Comparison of ENCODE assay signal across 13 cellular contexts in genomic region chr16:57884655-57885133, GRCh38.
"Had no signal": no experiment of that assay in that cellular context is flagged by ENCODE, and none has a peak within 500 bp of the region (broad histone marks: within the 10 kb centered on the region; RNA-seq: fewer than 3 reads in every experiment).

No MANE protein-coding gene starts in this region.

- H3K9me3 ChIP-seq: lower lobe of right lung, neutrophil had no signal

- H3K36me3 ChIP-seq: lower lobe of right lung, neutrophil had no signal

- H3K27ac ChIP-seq: lower lobe of right lung, neutrophil had no signal

- H3K4me3 ChIP-seq: lower lobe of right lung had no signal

- DNase-seq: activated CD4-positive, alpha-beta T cell treated with anti-CD3 and anti-CD28 coated beads, Interleukin-2, amount 50 U/mL, for 4 hours; activated T-cell treated with anti-CD3 and anti-CD28 coated beads, Interleukin-2, amount 50 U/mL, for 1 hour; amygdala; cerebellar nuclear complex; erythroblast; hippocampal formation; immature natural killer cell; lower lobe of right lung; midbrain; naive B cell; stimulated activated CD4-positive, alpha-beta T cell treated with anti-CD3 and anti-CD28 coated beads, Interleukin-2, amount 100 ng/mL, for 48 hours; T-helper 2 cell had no signal
